In the genomic region with DNA sequence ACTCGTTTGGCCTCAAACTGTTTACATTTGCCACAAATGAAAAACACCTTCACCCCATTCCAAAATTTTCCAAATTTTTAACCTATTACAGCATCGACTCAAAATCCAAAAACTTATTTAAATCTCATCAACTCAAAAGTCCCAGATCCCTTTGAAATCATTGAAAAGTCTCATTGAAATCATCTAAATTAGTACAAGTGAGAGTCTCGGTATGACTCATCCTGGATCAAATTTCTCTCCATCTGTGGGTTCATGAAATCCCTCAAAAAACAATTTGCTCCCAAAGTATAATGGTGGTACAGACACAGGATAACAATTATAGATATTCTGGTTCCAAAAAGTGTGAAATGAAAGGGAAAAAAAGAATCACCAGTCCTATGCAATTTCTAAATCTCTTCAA, we compare ENCODE assay signal across 19 cellular contexts.
DNase-seq lines count a peak whose midpoint lies in the region; TF ChIP-seq lines count a peak whose summit lies in the region.
"Had no signal": no experiment of that assay in that cellular context is flagged by ENCODE, and none has a peak within 500 bp of the region (broad histone marks: within the 10 kb centered on the region; RNA-seq: fewer than 3 reads in every experiment).

No MANE protein-coding gene starts in this region.

- H3K4me1 ChIP-seq in HEK293 (ENCODE audit: control insufficient read depth, insufficient read depth, low read length) (peaks cover 15% of the 10 kb centered on the region), adipocyte (ENCODE audit: control insufficient read depth, insufficient read depth, low read length) (peaks cover 5% of the 10 kb centered on the region)
- H3K4me1 ChIP-seq: BLaER1 had no signal

- CTCF ChIA-PET in HEK293 (lab: Yijun Ruan, JAX), result no interaction called here

- POLR2A ChIA-PET in HEK293 (lab: Yijun Ruan, JAX), result no interaction called here

- H3K4me3 ChIP-seq in HEK293 (ENCODE audit: low read depth, low read length) (no peak overlapping the region), adipocyte (ENCODE audit: low read length) (no peak overlapping the region)
- H3K4me3 ChIP-seq: BLaER1, GM23338, HAP-1 had no signal

- H3K9me3 ChIP-seq in HEK293 (ENCODE audit: control insufficient read depth, insufficient read depth, low read depth, low read length) (no peaks in the 10 kb centered on the region), adipocyte (ENCODE audit: control insufficient read depth, low read length) (no peaks in the 10 kb centered on the region)
- H3K9me3 ChIP-seq: BLaER1, HAP-1 had no signal

- no peak overlapping the region for H3K9ac ChIP-seq in adipocyte (ENCODE audit: low read length)
- H3K9ac ChIP-seq: BLaER1 had no signal

- no peak for TF ChIP-seq CTCF in HEK293 (tag by site-specific recombination; IDR thresholded peaks at IDR 0.05)

- no peaks in the 10 kb centered on the region for H3K27me3 ChIP-seq in adipocyte (replicated peaks; ENCODE audit: control insufficient read depth, insufficient read depth, low read length)
- H3K27me3 ChIP-seq: BLaER1 had no signal

- DNase-seq in NCI-H2171 treated with DMSO at 0.1 percent for 48 hours (lab: John Stamatoyannopoulos, UW), result peak; percentile 89
- peak; percentile 14 for DNase-seq in adipocyte (ENCODE audit: low read depth)
- DNase-seq in foreskin melanocyte, result peak; percentile 57
- no peak for DNase-seq in cerebellar nuclear complex (lab: John Stamatoyannopoulos, UW)
- no peak for DNase-seq in central memory CD4-positive, alpha-beta T cell
- DNase-seq in effector CD4-positive, alpha-beta T cell, result no peak
- DNase-seq: CD4-positive, alpha-beta T cell; COR-L47; IMR-90; Karpas-422; MV-4-11; NCI-H1105 treated with DMSO at 0.1 percent for 48 hours; NCI-H2029 treated with DMSO at 0.1 percent for 48 hours; NCI-H510A treated with DMSO at 0.1 percent for 48 hours; Right ventricle myocardium superior had no signal

- no peak overlapping the region for H3K27ac ChIP-seq in HEK293 (ENCODE audit: extremely low read depth, low read depth, low read length)
- H3K27ac ChIP-seq: BLaER1 had no signal

- H3K36me3 ChIP-seq in HEK293 (ENCODE audit: control insufficient read depth in 2 of 2, insufficient read depth in 1 of 2, low read length in 2 of 2) (no peaks in the 10 kb centered on the region), adipocyte (ENCODE audit: control insufficient read depth, insufficient read depth, low read length, severe bottlenecking) (no peaks in the 10 kb centered on the region)
- H3K36me3 ChIP-seq: BLaER1, HAP-1 had no signal

TF ChIP-seq in HEK293, 187 proteins besides CTCF, POLR2A, EP300 and RAD21 (continues in another document):
- TF ChIP-seq ZNF302 (tag by site-specific recombination; IDR thresholded peaks at IDR 0.05; ENCODE audit: low read depth) (no peak), ZNF549 (tag by site-specific recombination; IDR thresholded peaks at IDR 0.05) (no peak), ZNF600 (tag by site-specific recombination; IDR thresholded peaks at IDR 0.05) (no peak), ZNF843 (tag by site-specific recombination; IDR thresholded peaks at IDR 0.05) (0 out of 2 replicates have a peak, but pooled peaks have one; percentile 21), MZF1 (tag by site-specific recombination; IDR thresholded peaks at IDR 0.05; ENCODE audit: borderline replicate concordance) (peak; percentile 34; the same call in 1 of the 2 replicates), ZNF366 (tag by site-specific recombination; conservative IDR thresholded peaks at IDR 0.05) (peak; percentile 33; the same call in 1 of the 2 replicates), SP7 (tag by site-specific recombination; IDR thresholded peaks at IDR 0.05) (0 out of 2 replicates have a peak, but pooled peaks have one; percentile 21), KLF7 (tag by site-specific recombination; IDR thresholded peaks at IDR 0.05; ENCODE audit: borderline replicate concordance) (no peak), ZNF558 (tag by site-specific recombination; IDR thresholded peaks at IDR 0.05) (no peak), ZNF184 (tag by site-specific recombination; IDR thresholded peaks at IDR 0.05) (peak; percentile 96), ZNF624 (tag by site-specific recombination; IDR thresholded peaks at IDR 0.05) (no peak), ZNF311 (tag by site-specific recombination; IDR thresholded peaks at IDR 0.05; ENCODE audit: borderline replicate concordance) (no peak), RBAK (tag by site-specific recombination; IDR thresholded peaks at IDR 0.05) (no peak), GLI2 (tag by site-specific recombination; IDR thresholded peaks at IDR 0.05; ENCODE audit: borderline replicate concordance, low read depth) (no peak), ZNF626 (tag by site-specific recombination; IDR thresholded peaks at IDR 0.05) (no peak), ZNF426 (tag by site-specific recombination; IDR thresholded peaks at IDR 0.05) (no peak), ZEB2 (tag by site-specific recombination; IDR thresholded peaks at IDR 0.05) (no peak), ZNF354C (tag by site-specific recombination; IDR thresholded peaks at IDR 0.05; ENCODE audit: borderline replicate concordance, low read depth) (no peak), ZNF561 (tag by site-specific recombination; IDR thresholded peaks at IDR 0.05; ENCODE audit: borderline replicate concordance) (no peak), ZNF19 (tag by site-specific recombination; IDR thresholded peaks at IDR 0.05; ENCODE audit: low read depth) (no peak), ZNF175 (tag by site-specific recombination; IDR thresholded peaks at IDR 0.05) (no peak), HOXD13 (CRISPR knock-in tag; IDR thresholded peaks at IDR 0.05; ENCODE audit: borderline replicate concordance) (no peak), ZNF830 (tag by site-specific recombination; IDR thresholded peaks at IDR 0.05; ENCODE audit: low read depth) (no peak)
- TF ChIP-seq, protein P1, sequence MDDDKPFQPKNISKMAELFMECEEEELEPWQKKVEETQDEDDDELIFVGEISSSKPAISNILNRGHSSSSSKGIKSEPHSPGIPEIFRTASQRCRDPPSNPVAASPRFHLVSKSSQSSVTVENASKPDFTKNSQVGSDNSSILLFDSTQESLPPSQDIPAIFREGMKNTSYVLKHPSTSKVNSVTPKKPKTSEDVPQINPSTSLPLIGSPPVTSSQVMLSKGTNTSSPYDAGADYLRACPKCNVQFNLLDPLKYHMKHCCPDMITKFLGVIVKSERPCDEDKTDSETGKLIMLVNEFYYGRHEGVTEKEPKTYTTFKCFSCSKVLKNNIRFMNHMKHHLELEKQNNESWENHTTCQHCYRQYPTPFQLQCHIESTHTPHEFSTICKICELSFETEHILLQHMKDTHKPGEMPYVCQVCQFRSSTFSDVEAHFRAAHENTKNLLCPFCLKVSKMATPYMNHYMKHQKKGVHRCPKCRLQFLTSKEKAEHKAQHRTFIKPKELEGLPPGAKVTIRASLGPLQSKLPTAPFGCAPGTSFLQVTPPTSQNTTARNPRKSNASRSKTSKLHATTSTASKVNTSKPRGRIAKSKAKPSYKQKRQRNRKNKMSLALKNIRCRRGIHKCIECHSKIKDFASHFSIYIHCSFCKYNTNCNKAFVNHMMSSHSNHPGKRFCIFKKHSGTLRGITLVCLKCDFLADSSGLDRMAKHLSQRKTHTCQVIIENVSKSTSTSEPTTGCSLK (tag by site-specific recombination; IDR thresholded peaks at IDR 0.05), result no peak
- TF ChIP-seq, protein P2, sequence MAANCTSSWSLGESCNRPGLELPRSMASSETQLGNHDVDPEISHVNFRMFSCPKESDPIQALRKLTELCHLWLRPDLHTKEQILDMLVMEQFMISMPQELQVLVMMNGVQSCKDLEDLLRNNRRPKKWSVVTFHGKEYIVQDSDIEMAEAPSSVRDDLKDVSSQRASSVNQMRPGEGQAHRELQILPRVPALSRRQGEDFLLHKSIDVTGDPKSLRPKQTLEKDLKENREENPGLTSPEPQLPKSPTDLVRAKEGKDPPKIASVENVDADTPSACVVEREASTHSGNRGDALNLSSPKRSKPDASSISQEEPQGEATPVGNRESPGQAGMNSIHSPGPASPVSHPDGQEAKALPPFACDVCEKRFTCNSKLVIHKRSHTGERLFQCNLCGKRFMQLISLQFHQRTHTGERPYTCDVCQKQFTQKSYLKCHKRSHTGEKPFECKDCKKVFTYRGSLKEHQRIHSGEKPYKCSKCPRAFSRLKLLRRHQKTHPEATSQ (tag by site-specific recombination; IDR thresholded peaks at IDR 0.05), result no peak
- TF ChIP-seq, protein P3, sequence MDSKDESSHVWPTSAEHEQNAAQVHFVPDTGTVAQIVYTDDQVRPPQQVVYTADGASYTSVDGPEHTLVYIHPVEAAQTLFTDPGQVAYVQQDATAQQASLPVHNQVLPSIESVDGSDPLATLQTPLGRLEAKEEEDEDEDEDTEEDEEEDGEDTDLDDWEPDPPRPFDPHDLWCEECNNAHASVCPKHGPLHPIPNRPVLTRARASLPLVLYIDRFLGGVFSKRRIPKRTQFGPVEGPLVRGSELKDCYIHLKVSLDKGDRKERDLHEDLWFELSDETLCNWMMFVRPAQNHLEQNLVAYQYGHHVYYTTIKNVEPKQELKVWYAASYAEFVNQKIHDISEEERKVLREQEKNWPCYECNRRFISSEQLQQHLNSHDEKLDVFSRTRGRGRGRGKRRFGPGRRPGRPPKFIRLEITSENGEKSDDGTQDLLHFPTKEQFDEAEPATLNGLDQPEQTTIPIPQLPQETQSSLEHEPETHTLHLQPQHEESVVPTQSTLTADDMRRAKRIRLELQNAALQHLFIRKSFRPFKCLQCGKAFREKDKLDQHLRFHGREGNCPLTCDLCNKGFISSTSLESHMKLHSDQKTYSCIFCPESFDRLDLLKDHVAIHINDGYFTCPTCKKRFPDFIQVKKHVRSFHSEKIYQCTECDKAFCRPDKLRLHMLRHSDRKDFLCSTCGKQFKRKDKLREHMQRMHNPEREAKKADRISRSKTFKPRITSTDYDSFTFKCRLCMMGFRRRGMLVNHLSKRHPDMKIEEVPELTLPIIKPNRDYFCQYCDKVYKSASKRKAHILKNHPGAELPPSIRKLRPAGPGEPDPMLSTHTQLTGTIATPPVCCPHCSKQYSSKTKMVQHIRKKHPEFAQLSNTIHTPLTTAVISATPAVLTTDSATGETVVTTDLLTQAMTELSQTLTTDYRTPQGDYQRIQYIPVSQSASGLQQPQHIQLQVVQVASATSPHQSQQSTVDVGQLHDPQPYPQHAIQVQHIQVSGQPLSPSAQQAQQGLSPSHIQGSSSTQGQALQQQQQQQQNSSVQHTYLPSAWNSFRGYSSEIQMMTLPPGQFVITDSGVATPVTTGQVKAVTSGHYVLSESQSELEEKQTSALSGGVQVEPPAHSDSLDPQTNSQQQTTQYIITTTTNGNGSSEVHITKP (tag by site-specific recombination; IDR thresholded peaks at IDR 0.05), result peak; percentile 53; the same call in 1 of the 2 replicates

Comparison
In these comparisons a context has a peak if more than half of its experiments do, and no peak if none do; other contexts are left out.
1. DNase-seq: peak in NCI-H2171 treated with DMSO at 0.1 percent for 48 hours (single experiment), adipocyte (single experiment) and foreskin melanocyte (single experiment); none in cerebellar nuclear complex (0 of 2), central memory CD4-positive, alpha-beta T cell (single experiment) and effector CD4-positive, alpha-beta T cell (single experiment).